In genomic region chr21:29555601-29556000, GRCh38 we compare ENCODE assay signal across 33 cellular contexts.
"Had no signal": no experiment of that assay in that cellular context is flagged by ENCODE, and none has a peak within 500 bp of the region (broad histone marks: within the 10 kb centered on the region; RNA-seq: fewer than 3 reads in every experiment).

No MANE protein-coding gene starts in this region.

- H3K27ac ChIP-seq: adrenal gland, body of pancreas, brain microvascular endothelial cell, breast epithelium, VCaP had no signal

- H3K4me1 ChIP-seq: adrenal gland, breast epithelium had no signal

- H3K4me3 ChIP-seq: adrenal gland, body of pancreas, breast epithelium had no signal

- H3K9me3 ChIP-seq: adrenal gland, body of pancreas, breast epithelium had no signal

- H3K36me3 ChIP-seq: adrenal gland, brain microvascular endothelial cell, breast epithelium had no signal

- H3K27me3 ChIP-seq: adrenal gland, body of pancreas, brain microvascular endothelial cell, breast epithelium had no signal

- ATAC-seq: activated CD8-positive, alpha-beta T cell treated with anti-CD3 and anti-CD28 coated beads for 36 hours; activated naive CD4-positive, alpha-beta T cell treated with anti-CD3 and anti-CD28 coated beads, Interleukin-2, amount 50 U/mL, for 72 hours; activated T-cell treated with anti-CD3 and anti-CD28 coated beads, Interleukin-2, amount 50 U/mL, for 4 hours; activated T-cell treated with anti-CD3 and anti-CD28 coated beads, Interleukin-2, amount 50 U/mL, for 72 hours; activated T-helper 17 cell treated with anti-CD3 and anti-CD28 coated beads, Interleukin-2, amount 50 U/mL, for 72 hours; body of pancreas had no signal

- FAIRE-seq: astrocyte, TTC549 had no signal

- DNase-seq: activated B cell treated with CpG ODN at 0.5 μM for 24 hours; activated CD4-positive, alpha-beta memory T cell treated with anti-CD3 and anti-CD28 coated beads for 36 hours; activated CD4-positive, alpha-beta T cell treated with anti-CD3 and anti-CD28 coated beads for 4 hours; activated CD4-positive, alpha-beta T cell treated with anti-CD3 and anti-CD28 coated beads, Interleukin-2, amount 10 ng/mL, durations not matched to agents 24 days and 14 days; activated CD4-positive, alpha-beta T cell treated with anti-CD3 and anti-CD28 coated beads, Interleukin-2, amount 50 U/mL, for 1 hour; activated CD4-positive, alpha-beta T cell treated with anti-CD3 and anti-CD28 coated beads, Interleukin-2, amount 50 U/mL, for 4 hours; activated CD4-positive, CD25-positive, alpha-beta regulatory T cell treated with anti-CD3 and anti-CD28 coated beads, Interleukin-2, amount 50 U/mL, for 72 hours; activated CD8-positive, alpha-beta memory T cell treated with anti-CD3 and anti-CD28 coated beads, Interleukin-2, amount 50 U/mL, for 4 hours; activated CD8-positive, alpha-beta T cell treated with anti-CD3 and anti-CD28 coated beads for 36 hours; activated effector memory CD4-positive, alpha-beta T cell treated with anti-CD3 and anti-CD28 coated beads, Interleukin-2, amount 50 U/mL, for 16 hours; activated gamma-delta T cell treated with Interleukin-2 at 50 U/mL for 16 hours; activated naive CD4-positive, alpha-beta T cell; activated naive CD4-positive, alpha-beta T cell treated with anti-CD3 and anti-CD28 coated beads for 36 hours; activated naive CD4-positive, alpha-beta T cell treated with anti-CD3 and anti-CD28 coated beads, Interleukin-2, amount 50 U/mL, for 16 hours; activated naive CD8-positive, alpha-beta T cell treated with anti-CD3 and anti-CD28 coated beads for 36 hours; activated T-cell treated with anti-CD3 and anti-CD28 coated beads for 4 hours; activated T-cell treated with anti-CD3 and anti-CD28 coated beads, Interleukin-2, amount 50 U/mL, for 1 hour; activated T-cell treated with anti-CD3 and anti-CD28 coated beads, Interleukin-2, amount 50 U/mL, for 4 hours; activated T-cell treated with anti-CD3 and anti-CD28 coated beads, Interleukin-2, amount 50 U/mL, for 72 hours; adrenal gland; amniotic stem cell; aorta; body of pancreas; brain microvascular endothelial cell; central memory CD4-positive, alpha-beta T cell; T-helper 2 cell; T-helper 9 cell had no signal
